ENCODE assay signal across 8 cellular contexts in the genomic region with DNA sequence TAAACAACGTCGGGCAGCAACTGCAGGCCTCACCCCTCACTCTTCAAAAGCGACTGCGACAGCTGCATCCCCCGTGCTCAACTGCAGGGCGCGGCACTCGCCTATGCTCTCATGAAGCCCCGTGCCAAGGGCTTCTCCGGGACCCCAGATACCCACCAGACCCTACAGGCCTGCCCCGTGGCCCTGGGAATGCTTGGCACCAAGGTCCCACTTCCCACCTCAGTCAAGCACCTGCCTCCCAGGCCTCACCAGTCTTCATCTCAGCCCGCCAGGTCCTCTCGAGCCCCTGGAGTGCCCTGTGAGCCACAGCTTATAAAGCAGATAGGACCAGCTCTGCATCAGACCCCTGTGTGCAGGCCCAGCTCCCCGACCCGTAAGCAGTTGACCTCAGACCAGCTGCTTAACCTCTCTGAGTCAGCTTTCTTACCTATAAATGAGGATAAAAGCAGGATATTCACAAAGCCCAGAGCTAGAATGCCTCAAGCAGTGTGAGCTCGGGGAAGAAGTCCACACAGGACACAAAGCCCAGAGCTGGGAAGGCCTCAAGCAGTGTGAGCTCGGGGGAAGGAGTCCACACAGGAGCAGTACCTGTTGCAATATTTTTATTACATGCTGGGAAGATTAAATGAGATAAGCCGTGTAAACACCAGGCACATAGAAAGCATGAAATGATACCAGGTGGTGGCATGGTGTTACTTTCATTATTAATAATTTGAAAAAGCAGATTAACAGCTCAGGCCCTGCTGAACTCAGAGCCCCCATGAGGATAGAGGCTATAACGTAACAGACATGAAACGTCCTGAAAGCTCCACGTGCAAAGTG.
A peak's percentile ranks its signal among the peaks of the same experiment; 100 is the strongest.
DNase-seq lines count a peak whose midpoint lies in the region; ATAC-seq and TF ChIP-seq lines count a peak whose summit lies in the region.

No MANE protein-coding gene starts in this region.

- no peaks in the 10 kb centered on the region for H3K27me3 ChIP-seq in heart left ventricle
- no peaks in the 10 kb centered on the region for H3K27me3 ChIP-seq in hepatocyte
- H3K27me3 ChIP-seq in upper lobe of left lung, result no peaks in the 10 kb centered on the region

- peak overlapping the region; percentile 59 for H3K4me2 ChIP-seq in hepatocyte

- H3K79me2 ChIP-seq in hepatocyte, result peaks cover 90% of the 10 kb centered on the region

- no peak for ATAC-seq in heart left ventricle
- no peak for ATAC-seq in Right ventricle myocardium inferior
- peak; percentile 55 for ATAC-seq in HG03565 (IDR thresholded peaks at IDR 0.05; ENCODE audit: unreplicated experiment)
- ATAC-seq in upper lobe of left lung (ENCODE audit: low FRiP score in 2 of 2), result no peak

- no peak for TF ChIP-seq EP300 in upper lobe of left lung (IDR thresholded peaks at IDR 0.05)

- 85 to 87% (median 86%) methylated on average over 21 of the region's 21 CpGs for WGBS in heart left ventricle, 4 donors
- 64% methylated on average over 21 of the region's 21 CpGs for WGBS in hepatocyte (ENCODE audit: low lambda C conversion rate, missing lambda C conversion rate)
- 90 to 92% methylated on average over 18 to 21 of the region's 21 CpGs for WGBS in upper lobe of left lung, 2 donors

- intact Hi-C loops in heart left ventricle (cut with DNase I), result no loop called here
- intact Hi-C loops in Right ventricle myocardium inferior (cut with DNase I), result no loop called here

- peak overlapping the region in 9 of 12 donors; percentile 6 to 90 (median 54) for H3K27ac ChIP-seq in heart left ventricle
- peak overlapping the region; percentile 70 for H3K27ac ChIP-seq in hepatocyte
- peak overlapping the region in 1 of 4 donors; percentile 9 for H3K27ac ChIP-seq in upper lobe of left lung

- H3K9me2 ChIP-seq in hepatocyte (replicated peaks; ENCODE audit: insufficient read depth), result no peaks in the 10 kb centered on the region

- H3K36me3 ChIP-seq in heart left ventricle (no peaks in the 10 kb centered on the region), hepatocyte (replicated peaks; ENCODE audit: insufficient read depth, low read depth) (no peaks in the 10 kb centered on the region), upper lobe of left lung (no peaks in the 10 kb centered on the region)

- H3K4me1 ChIP-seq in heart left ventricle (peaks cover 0 to 87% (median 54%) of the 10 kb centered on the region in 12 donors), hepatocyte (ENCODE audit: insufficient read depth) (peaks cover 65% of the 10 kb centered on the region), upper lobe of left lung (peaks cover 3 to 15% (median 8%) of the 10 kb centered on the region in 4 donors)

- H4K20me1 ChIP-seq in hepatocyte (ENCODE audit: insufficient read depth, poor library complexity, severe bottlenecking), result no peaks in the 10 kb centered on the region

- H3K4me3 ChIP-seq in heart left ventricle (no peak overlapping the region), hepatocyte (no peak overlapping the region), upper lobe of left lung (no peak overlapping the region)

- TF ChIP-seq CTCF in heart left ventricle (IDR thresholded peaks at IDR 0.05), result no peak
- no peak for TF ChIP-seq CTCF in hepatocyte (IDR thresholded peaks at IDR 0.05; ENCODE audit: poor library complexity)
- no peak for TF ChIP-seq CTCF in upper lobe of left lung (IDR thresholded peaks at IDR 0.05)

- H3K9me3 ChIP-seq in heart left ventricle (no peaks in the 10 kb centered on the region), hepatocyte (ENCODE audit: low read depth) (no peaks in the 10 kb centered on the region), upper lobe of left lung (no peaks in the 10 kb centered on the region)

- DNase-seq in heart left ventricle (peak in 1 of 5 donors; percentile 15), Right ventricle myocardium inferior (ENCODE audit: missing footprints) (no peak), hepatocyte (ENCODE audit: low spot score) (peak; percentile 58), upper lobe of left lung (peak; percentile 19 to 54), CD1c-positive myeloid dendritic cell (ENCODE audit: extremely low spot score) (no peak), UCSD-AML1 (lab: John Stamatoyannopoulos, UW; ENCODE audit: unreplicated experiment) (no peak), hypothalamus (lab: John Stamatoyannopoulos, UW) (no peak)

- no peak for TF ChIP-seq POLR2A in heart left ventricle (IDR thresholded peaks at IDR 0.05)
- TF ChIP-seq POLR2A in upper lobe of left lung (IDR thresholded peaks at IDR 0.05), result no peak

- no peak overlapping the region for H2AFZ ChIP-seq in hepatocyte

Comparison
In these comparisons a context has a peak if more than half of its experiments do, and no peak if none do; other contexts are left out.
1. DNase-seq: peak in hepatocyte (single experiment) and upper lobe of left lung (2 of 2); none in Right ventricle myocardium inferior (single experiment), CD1c-positive myeloid dendritic cell (single experiment), UCSD-AML1 (single experiment) and hypothalamus (0 of 51).